ENCODE assay signal across 15 cellular contexts in genomic region chr14:50052517-50052916, GRCh38.
A peak's percentile ranks its signal among the peaks of the same experiment; 100 is the strongest.
DNase-seq lines count a peak whose midpoint lies in the region; ATAC-seq, FAIRE-seq and TF ChIP-seq lines count a peak whose summit lies in the region.
"Had no signal": no experiment of that assay in that cellular context is flagged by ENCODE, and none has a peak within 500 bp of the region (broad histone marks: within the 10 kb centered on the region; RNA-seq: fewer than 3 reads in every experiment).

No MANE protein-coding gene starts in this region.

- H4K20me1 ChIP-seq in astrocyte (ENCODE audit: insufficient read depth, low read length): no peaks in the 10 kb centered on the region

- H3K36me3 ChIP-seq in astrocyte (ENCODE audit: insufficient read depth, low read length) (no peaks in the 10 kb centered on the region), neuronal stem cell (replicated peaks in 1 of 2; ENCODE audit: control insufficient read depth in 2 of 2, insufficient read depth in 2 of 2, low read length in 2 of 2) (no peaks in the 10 kb centered on the region), psoas muscle (ENCODE audit: insufficient read depth in 1 of 2, low read depth in 1 of 2) (no peaks in the 10 kb centered on the region), testis (ENCODE audit: low read depth, missing control alignments) (no peaks in the 10 kb centered on the region)

- H3K23ac ChIP-seq in neuronal stem cell (ENCODE audit: low read depth, low read length, poor library complexity): no peak overlapping the region

- no peaks in the 10 kb centered on the region for H3K9me3 Mint-ChIP-seq in activated CD8-positive, alpha-beta T cell treated with anti-CD3 and anti-CD28 coated beads, Interleukin-2, amount 10 ng/mL, durations not matched to agents 7 days and 5 days (ENCODE audit: insufficient read depth)
- no peaks in the 10 kb centered on the region for H3K9me3 Mint-ChIP-seq in activated CD8-positive, alpha-beta T cell treated with anti-CD3 and anti-CD28 coated beads for 36 hours
- no peaks in the 10 kb centered on the region for H3K9me3 Mint-ChIP-seq in astrocyte (ENCODE audit: unreplicated experiment)
- no peaks in the 10 kb centered on the region for H3K9me3 Mint-ChIP-seq in CD4-positive, alpha-beta T cell
- H3K9me3 Mint-ChIP-seq: CD14-positive monocyte had no signal

- H4K8ac ChIP-seq in neuronal stem cell (ENCODE audit: low read depth, low read length): no peak overlapping the region

- H3K27me3 Mint-ChIP-seq in activated CD8-positive, alpha-beta T cell treated with anti-CD3 and anti-CD28 coated beads, Interleukin-2, amount 10 ng/mL, durations not matched to agents 7 days and 5 days (ENCODE audit: low read depth): no peaks in the 10 kb centered on the region
- H3K27me3 Mint-ChIP-seq in activated CD8-positive, alpha-beta T cell treated with anti-CD3 and anti-CD28 coated beads for 36 hours: no peaks in the 10 kb centered on the region
- peaks cover 7% of the 10 kb centered on the region for H3K27me3 Mint-ChIP-seq in astrocyte (ENCODE audit: low read depth, unreplicated experiment)
- H3K27me3 Mint-ChIP-seq in CD4-positive, alpha-beta T cell: no peaks in the 10 kb centered on the region

- no peak overlapping the region for H3K14ac ChIP-seq in neuronal stem cell (ENCODE audit: low read length)

- CTCF ChIA-PET in activated CD8-positive, alpha-beta T cell treated with anti-CD3 and anti-CD28 coated beads, Interleukin-2, amount 10 ng/mL, durations not matched to agents 7 days and 5 days (lab: Charles Lee): no interaction called here
- CTCF ChIA-PET in activated CD8-positive, alpha-beta T cell treated with anti-CD3 and anti-CD28 coated beads for 36 hours (lab: Charles Lee): no interaction called here
- CTCF ChIA-PET in CD4-positive, alpha-beta T cell (lab: Charles Lee): no interaction called here

- no peaks in the 10 kb centered on the region for H3K27me3 ChIP-seq in astrocyte (ENCODE audit: insufficient read depth, low read length)
- H3K27me3 ChIP-seq in neuronal stem cell (ENCODE audit: control insufficient read depth in 3 of 3, insufficient read depth in 3 of 3, low read depth in 1 of 3, low read length in 3 of 3): no peaks in the 10 kb centered on the region
- no peaks in the 10 kb centered on the region for H3K27me3 ChIP-seq in CD4-positive, alpha-beta T cell (ENCODE audit: control insufficient read depth, insufficient read depth, low read length)
- H3K27me3 ChIP-seq in psoas muscle (ENCODE audit: insufficient read depth in 3 of 3, low read length in 2 of 3): no peaks in the 10 kb centered on the region
- no peaks in the 10 kb centered on the region for H3K27me3 ChIP-seq in testis

- no peak overlapping the region for H2AK5ac ChIP-seq in neuronal stem cell (ENCODE audit: low read depth, low read length)

- H3K18ac ChIP-seq in neuronal stem cell (ENCODE audit: low read length): no peak overlapping the region

- H3K4me3 ChIP-seq in astrocyte (ENCODE audit: insufficient read depth, low read depth, low read length) (no peak overlapping the region), neuronal stem cell (ENCODE audit: low read length in 2 of 2) (no peak overlapping the region), psoas muscle (no peak overlapping the region), testis (no peak overlapping the region)
- H3K4me3 ChIP-seq: GM23248 had no signal

- peak overlapping the region; percentile 35 for H3K27ac Mint-ChIP-seq in activated CD8-positive, alpha-beta T cell treated with anti-CD3 and anti-CD28 coated beads, Interleukin-2, amount 10 ng/mL, durations not matched to agents 7 days and 5 days
- no peak overlapping the region for H3K27ac Mint-ChIP-seq in activated CD8-positive, alpha-beta T cell treated with anti-CD3 and anti-CD28 coated beads for 36 hours
- peak overlapping the region; percentile 5 for H3K27ac Mint-ChIP-seq in astrocyte (ENCODE audit: unreplicated experiment)
- no peak overlapping the region for H3K27ac Mint-ChIP-seq in CD4-positive, alpha-beta T cell
- H3K27ac Mint-ChIP-seq: CD14-positive monocyte had no signal

- intact Hi-C loops in activated CD8-positive, alpha-beta T cell treated with anti-CD3 and anti-CD28 coated beads for 36 hours (cut with micrococcal nuclease): no loop called here
- intact Hi-C loops in CD4-positive, alpha-beta T cell (cut with DNase I, micrococcal nuclease): no loop called here
- intact Hi-C loops in psoas muscle (cut with DNase I) (no loop called here), testis (cut with DNase I; ENCODE audit: low total_unique reads) (no loop called here)

- ATAC-seq in activated CD8-positive, alpha-beta T cell treated with anti-CD3 and anti-CD28 coated beads, Interleukin-2, amount 10 ng/mL, durations not matched to agents 7 days and 5 days: no peak
- no peak for ATAC-seq in activated CD8-positive, alpha-beta T cell treated with anti-CD3 and anti-CD28 coated beads for 36 hours
- ATAC-seq in CD4-positive, alpha-beta T cell (ENCODE audit: poor library complexity): no peak
- ATAC-seq in psoas muscle: no peak
- ATAC-seq: HCT116 had no signal

- no peaks in the 10 kb centered on the region for H3K79me2 ChIP-seq in astrocyte (ENCODE audit: insufficient read depth, low read length)

- H3K4me2 ChIP-seq in astrocyte (ENCODE audit: low read length): no peak overlapping the region
- H3K4me2 ChIP-seq in neuronal stem cell (ENCODE audit: insufficient read depth, low read length, poor library complexity, severe bottlenecking): no peak overlapping the region

- H3K4me1 ChIP-seq in astrocyte (ENCODE audit: insufficient read depth, low read length) (no peaks in the 10 kb centered on the region), neuronal stem cell (ENCODE audit: control insufficient read depth in 2 of 2, insufficient read depth in 1 of 2, low read depth in 1 of 2, low read length in 2 of 2) (no peaks in the 10 kb centered on the region), psoas muscle (no peaks in the 10 kb centered on the region), testis (no peaks in the 10 kb centered on the region)

- H3K4ac ChIP-seq in neuronal stem cell (ENCODE audit: low read length): no peak overlapping the region

- H3K9ac ChIP-seq in astrocyte (ENCODE audit: low read length): no peak overlapping the region
- peak overlapping the region; percentile 14 for H3K9ac ChIP-seq in neuronal stem cell (ENCODE audit: low read depth, low read length, poor library complexity)
- H3K9ac ChIP-seq: GM23248 had no signal

- TF ChIP-seq CTCF in activated CD8-positive, alpha-beta T cell treated with anti-CD3 and anti-CD28 coated beads for 36 hours (IDR thresholded peaks at IDR 0.05): no peak
- TF ChIP-seq CTCF in astrocyte (IDR thresholded peaks at IDR 0.05; ENCODE audit: insufficient read depth, low read depth, low read length) (no peak), psoas muscle (IDR thresholded peaks at IDR 0.05) (no peak), testis (IDR thresholded peaks at IDR 0.05) (no peak)
- TF ChIP-seq CTCF in CD4-positive, alpha-beta T cell (IDR thresholded peaks at IDR 0.05): no peak

- H2BK120ac ChIP-seq in neuronal stem cell (ENCODE audit: low read depth, low read length): no peak overlapping the region

- peaks cover 43% of the 10 kb centered on the region for H3K4me1 Mint-ChIP-seq in activated CD8-positive, alpha-beta T cell treated with anti-CD3 and anti-CD28 coated beads, Interleukin-2, amount 10 ng/mL, durations not matched to agents 7 days and 5 days (ENCODE audit: low read depth)
- H3K4me1 Mint-ChIP-seq in activated CD8-positive, alpha-beta T cell treated with anti-CD3 and anti-CD28 coated beads for 36 hours (ENCODE audit: low read depth): peaks cover 16% of the 10 kb centered on the region
- H3K4me1 Mint-ChIP-seq in astrocyte (ENCODE audit: low read depth, unreplicated experiment): peaks cover 8% of the 10 kb centered on the region
- peaks cover 23% of the 10 kb centered on the region for H3K4me1 Mint-ChIP-seq in CD4-positive, alpha-beta T cell (ENCODE audit: low read depth)

- H2BK15ac ChIP-seq in neuronal stem cell (ENCODE audit: low read length): no peak overlapping the region

- H4K91ac ChIP-seq in neuronal stem cell (ENCODE audit: low read depth, low read length, poor library complexity): no peak overlapping the region

- H3K79me1 ChIP-seq in neuronal stem cell (ENCODE audit: low read depth, low read length): no peaks in the 10 kb centered on the region

- no peak for DNase-seq in activated CD8-positive, alpha-beta T cell treated with anti-CD3 and anti-CD28 coated beads, Interleukin-2, amount 10 ng/mL, durations not matched to agents 7 days and 5 days
- no peak for DNase-seq in activated CD8-positive, alpha-beta T cell treated with anti-CD3 and anti-CD28 coated beads for 36 hours
- DNase-seq in astrocyte (ENCODE audit: low read depth) (no peak), neuronal stem cell (ENCODE audit: low spot score) (no peak), urothelium cell line (ENCODE audit: low spot score) (no peak), psoas muscle (no peak), testis (no peak)
- DNase-seq in CD4-positive, alpha-beta T cell: no peak
- DNase-seq: DMS53, GF-D8, GM23248 had no signal

- H2AFZ ChIP-seq in astrocyte (ENCODE audit: low read depth, low read length): no peak overlapping the region
- no peak overlapping the region for H2AFZ ChIP-seq in neuronal stem cell (ENCODE audit: low read length)
- H2AFZ ChIP-seq: GM23248 had no signal

- no peak overlapping the region for H3K4me3 Mint-ChIP-seq in activated CD8-positive, alpha-beta T cell treated with anti-CD3 and anti-CD28 coated beads, Interleukin-2, amount 10 ng/mL, durations not matched to agents 7 days and 5 days
- no peak overlapping the region for H3K4me3 Mint-ChIP-seq in activated CD8-positive, alpha-beta T cell treated with anti-CD3 and anti-CD28 coated beads for 36 hours
- H3K4me3 Mint-ChIP-seq in astrocyte (ENCODE audit: unreplicated experiment): no peak overlapping the region
- no peak overlapping the region for H3K4me3 Mint-ChIP-seq in CD4-positive, alpha-beta T cell
- H3K4me3 Mint-ChIP-seq: CD14-positive monocyte had no signal

- H3K9me3 ChIP-seq in astrocyte (ENCODE audit: insufficient read depth, low read depth, low read length) (no peaks in the 10 kb centered on the region), neuronal stem cell (replicated peaks in 1 of 2; ENCODE audit: control insufficient read depth in 2 of 2, insufficient read depth in 1 of 2, low read depth in 1 of 2, low read length in 2 of 2) (no peaks in the 10 kb centered on the region), psoas muscle (no peaks in the 10 kb centered on the region), testis (no peaks in the 10 kb centered on the region)
- H3K9me3 ChIP-seq in CD4-positive, alpha-beta T cell (ENCODE audit: control insufficient read depth, low read length): no peaks in the 10 kb centered on the region

- POLR2A ChIA-PET in activated CD8-positive, alpha-beta T cell treated with anti-CD3 and anti-CD28 coated beads, Interleukin-2, amount 10 ng/mL, durations not matched to agents 7 days and 5 days (lab: Charles Lee): no interaction called here
- POLR2A ChIA-PET in activated CD8-positive, alpha-beta T cell treated with anti-CD3 and anti-CD28 coated beads for 36 hours (lab: Charles Lee): interaction anchor here (0.6 to 1.6 kb wide), 5 partner anchors 8 to 126 kb away, joined by 3 to 7 read pairs (median 3); no protein-coding TSS in a partner anchor
- POLR2A ChIA-PET in CD4-positive, alpha-beta T cell (lab: Charles Lee): no interaction called here

- H2BK5ac ChIP-seq in neuronal stem cell (ENCODE audit: low read length): no peak overlapping the region

- no CpG with 5 or more reads among the region's 11 CpGs for WGBS in neuronal stem cell (ENCODE audit: extremely low coverage in 2 of 2, insufficient read length in 2 of 2, insufficient replicate concordance in 1 of 2), 2 donors
- 93 to 96% (median 94%) methylated on average over 11 of the region's 11 CpGs for WGBS in psoas muscle, 3 donors
- WGBS in testis, 2 donors: 90 to 91% methylated on average over 11 of the region's 11 CpGs

- H3K27ac ChIP-seq in astrocyte (ENCODE audit: low read depth, low read length): no peak overlapping the region
- no peak overlapping the region for H3K27ac ChIP-seq in neuronal stem cell (replicated peaks; ENCODE audit: low read length)
- no peak overlapping the region for H3K27ac ChIP-seq in CD4-positive, alpha-beta T cell (ENCODE audit: low read depth, low read length)
- H3K27ac ChIP-seq in psoas muscle: no peak overlapping the region
- H3K27ac ChIP-seq in testis: no peak overlapping the region
- H3K27ac ChIP-seq: 22Rv1, GM23248 had no signal

- FAIRE-seq in astrocyte (lab: Jason Lieb, UNC): no peak
- peak; percentile 35 for FAIRE-seq in urothelium cell line (lab: Jason Lieb, UNC)
- FAIRE-seq: H54 had no signal

- TF ChIP-seq POLR2A in testis (IDR thresholded peaks at IDR 0.05): no peak

- peaks cover 61% of the 10 kb centered on the region for H3K36me3 Mint-ChIP-seq in activated CD8-positive, alpha-beta T cell treated with anti-CD3 and anti-CD28 coated beads, Interleukin-2, amount 10 ng/mL, durations not matched to agents 7 days and 5 days (ENCODE audit: low read depth)
- peaks cover 4% of the 10 kb centered on the region for H3K36me3 Mint-ChIP-seq in activated CD8-positive, alpha-beta T cell treated with anti-CD3 and anti-CD28 coated beads for 36 hours (ENCODE audit: low read depth)
- H3K36me3 Mint-ChIP-seq in astrocyte (ENCODE audit: low read depth, unreplicated experiment): no peaks in the 10 kb centered on the region
- peaks cover 27% of the 10 kb centered on the region for H3K36me3 Mint-ChIP-seq in CD4-positive, alpha-beta T cell (ENCODE audit: low read depth)

- H2BK12ac ChIP-seq in neuronal stem cell (ENCODE audit: low read length): no peak overlapping the region

Comparison
In these comparisons a context has a peak if more than half of its experiments do, and no peak if none do; other contexts are left out.
1. H3K27ac Mint-ChIP-seq: peak in activated CD8-positive, alpha-beta T cell treated with anti-CD3 and anti-CD28 coated beads, Interleukin-2, amount 10 ng/mL, durations not matched to agents 7 days and 5 days (single experiment) and astrocyte (single experiment); none in activated CD8-positive, alpha-beta T cell treated with anti-CD3 and anti-CD28 coated beads for 36 hours (single experiment) and CD4-positive, alpha-beta T cell (single experiment).